In the genomic region with DNA sequence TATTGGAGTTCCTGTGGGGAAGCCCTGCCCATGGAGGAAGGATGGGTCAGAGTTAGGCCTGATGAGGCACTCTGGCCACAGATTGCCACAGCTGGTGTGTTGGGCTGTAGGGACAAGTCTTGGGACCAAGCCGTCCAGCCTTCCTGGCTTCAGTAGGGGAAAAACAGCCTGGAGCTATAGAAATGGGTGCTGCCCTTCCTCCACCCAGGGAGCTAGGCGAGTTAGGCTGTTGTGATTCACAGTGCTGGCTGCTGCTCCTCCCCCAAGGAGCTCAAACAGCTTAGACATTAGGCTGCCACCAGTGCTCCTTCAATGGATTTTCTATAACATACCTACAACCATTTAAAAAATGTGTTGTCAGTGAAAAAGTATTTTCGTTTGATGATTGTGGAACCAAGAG, we compare ENCODE assay signal across 27 cellular contexts.
"Had no signal": no experiment of that assay in that cellular context is flagged by ENCODE, and none has a peak within 500 bp of the region (broad histone marks: within the 10 kb centered on the region; RNA-seq: fewer than 3 reads in every experiment).

No MANE protein-coding gene starts in this region.

- H3K27me3 Mint-ChIP-seq: naive thymus-derived CD4-positive, alpha-beta T cell; natural killer cell treated with Interleukin-12 subunit alpha and Interleukin-12 subunit beta and Interleukin-15 and Interleukin-18, amount 100 ng/mL, for 72 hours; stimulated activated naive B cell treated with anti-CD40 and anti-IgM and Interleukin-4, amounts not matched to agents 10 μg/mL and 1 μg/mL and 100 μg/mL, for 72 hours had no signal

- H3K36me3 Mint-ChIP-seq: stimulated activated naive B cell treated with anti-CD40 and anti-IgM and Interleukin-4, amounts not matched to agents 10 μg/mL and 1 μg/mL and 100 μg/mL, for 72 hours had no signal

- H3K4me3 ChIP-seq: left ventricle myocardium inferior, lung, mucosa of descending colon, pancreas, prostate gland, skin epidermis, stomach, testis, thyroid gland, transverse colon, upper lobe of left lung, vagina had no signal

- H3K27me3 ChIP-seq: pancreas, stomach, testis, thyroid gland, transverse colon, upper lobe of left lung, vagina had no signal

- H3K4me1 Mint-ChIP-seq: naive thymus-derived CD4-positive, alpha-beta T cell; stimulated activated naive B cell treated with anti-CD40 and anti-IgM and Interleukin-4, amounts not matched to agents 10 μg/mL and 1 μg/mL and 100 μg/mL, for 72 hours had no signal

- DNase-seq: hypothalamus; left ventricle myocardium inferior; midbrain; mucosa of descending colon; naive thymus-derived CD4-positive, alpha-beta T cell; nucleus accumbens; pancreas; posterior cingulate gyrus; retina; right cardiac atrium; stimulated activated CD4-positive, alpha-beta T cell treated with anti-CD3 and anti-CD28 coated beads, Interleukin-12 subunit alpha, Interleukin-12 subunit beta, amount 100 ng/mL, for 4 hours; stimulated activated CD4-positive, alpha-beta T cell treated with anti-CD3 and anti-CD28 coated beads, Interleukin-15, amount 100 ng/mL, for 24 hours; stimulated activated CD4-positive, alpha-beta T cell treated with anti-CD3 and anti-CD28 coated beads, Interleukin-2, amount 100 ng/mL, for 24 hours; stimulated activated CD4-positive, alpha-beta T cell treated with anti-CD3 and anti-CD28 coated beads, Interleukin-4, amount 100 ng/mL, for 1 hour; stimulated activated naive B cell treated with anti-CD40 and anti-IgM and Interleukin-4, amounts not matched to agents 10 μg/mL and 1 μg/mL and 100 μg/mL, for 72 hours; stimulated activated naive CD8-positive, alpha-beta T cell treated with anti-CD3 and anti-CD28 coated beads, Interleukin-15, Interleukin-2, amounts not matched to agents 100 U/mL and 50 U/mL, for 24 hours; stomach; testis; thyroid gland; transverse colon; upper lobe of left lung had no signal

- H3K9me3 ChIP-seq: mucosa of descending colon, pancreas, prostate gland, testis, thyroid gland, transverse colon, vagina had no signal

- H3K4me1 ChIP-seq: left ventricle myocardium inferior, pancreas, prostate gland, stomach, testis, thyroid gland, transverse colon, upper lobe of left lung, vagina had no signal

- H3K36me3 ChIP-seq: left ventricle myocardium inferior, pancreas, prostate gland, stomach, thyroid gland, transverse colon, upper lobe of left lung, vagina had no signal

- H3K27ac ChIP-seq: left ventricle myocardium inferior, pancreas, prostate gland, skin epidermis, stomach, testis, thyroid gland, transverse colon, upper lobe of left lung, vagina had no signal

- H3K4me3 Mint-ChIP-seq: naive thymus-derived CD4-positive, alpha-beta T cell; natural killer cell treated with Interleukin-12 subunit alpha and Interleukin-12 subunit beta and Interleukin-15 and Interleukin-18, amount 100 ng/mL, for 72 hours; stimulated activated naive B cell treated with anti-CD40 and anti-IgM and Interleukin-4, amounts not matched to agents 10 μg/mL and 1 μg/mL and 100 μg/mL, for 72 hours had no signal

- ATAC-seq: mucosa of descending colon; naive thymus-derived CD4-positive, alpha-beta T cell; natural killer cell treated with Interleukin-12 subunit alpha and Interleukin-12 subunit beta and Interleukin-15 and Interleukin-18, amount 100 ng/mL, for 72 hours; pancreas; right cardiac atrium; sciatic nerve; stimulated activated naive B cell treated with anti-CD40 and anti-IgM and Interleukin-4, amounts not matched to agents 10 μg/mL and 1 μg/mL and 100 μg/mL, for 72 hours; stimulated activated naive CD8-positive, alpha-beta T cell treated with anti-CD3 and anti-CD28 coated beads, Interleukin-15, Interleukin-2, amounts not matched to agents 100 U/mL and 50 U/mL, for 24 hours had no signal

- H3K27ac Mint-ChIP-seq: naive thymus-derived CD4-positive, alpha-beta T cell; natural killer cell treated with Interleukin-12 subunit alpha and Interleukin-12 subunit beta and Interleukin-15 and Interleukin-18, amount 100 ng/mL, for 72 hours; stimulated activated naive B cell treated with anti-CD40 and anti-IgM and Interleukin-4, amounts not matched to agents 10 μg/mL and 1 μg/mL and 100 μg/mL, for 72 hours had no signal
